In the genomic region with DNA sequence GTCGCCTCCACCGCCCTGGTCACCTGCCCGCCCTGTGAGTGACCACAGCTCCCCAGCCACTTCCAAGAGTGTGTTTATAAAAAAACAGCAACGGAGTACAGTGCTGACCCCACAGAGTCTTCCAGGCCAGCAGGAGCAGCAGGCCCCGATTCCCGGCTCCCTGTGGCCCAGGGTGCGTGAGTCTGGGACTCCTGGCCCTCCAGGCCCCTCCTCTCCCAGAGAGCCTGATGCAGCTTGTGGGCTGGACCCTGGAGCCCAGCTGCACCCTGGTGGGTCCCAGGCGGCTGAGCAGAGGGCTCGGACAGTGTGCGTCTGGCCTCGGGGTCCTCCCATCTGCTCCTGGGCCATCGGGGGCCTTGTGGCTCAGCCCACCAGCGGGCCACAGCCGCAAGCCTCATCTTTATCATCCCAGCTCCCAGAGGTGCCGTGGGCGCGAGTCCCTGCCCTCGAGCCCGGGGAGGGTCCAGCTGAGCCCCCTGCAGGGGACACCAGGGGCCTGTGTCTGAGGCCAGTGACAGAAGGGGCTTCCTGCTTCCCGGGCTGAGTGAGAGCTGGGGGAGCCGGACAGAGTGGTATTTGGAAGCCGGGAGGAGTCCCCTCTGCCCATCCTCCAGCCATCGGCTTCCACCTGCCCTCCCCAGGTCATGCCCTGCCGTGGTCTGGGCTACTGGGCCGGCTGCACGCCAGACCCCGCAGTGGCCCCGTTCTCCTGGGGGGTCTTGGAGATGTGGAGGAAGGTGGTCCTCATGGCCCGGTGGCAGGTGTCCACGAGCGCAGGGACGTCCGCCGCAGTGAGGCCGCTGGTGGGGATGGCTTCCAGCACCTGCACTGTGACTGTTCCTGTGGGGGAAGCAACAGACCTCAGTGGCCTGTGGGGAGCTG, we compare ENCODE assay signal across 21 cellular contexts. TPM values are rescaled to one million over a fixed set of nuclear protein-coding genes. Genes with fewer than 3 reads are reported as not detected.
DNase-seq lines count a peak whose midpoint lies in the region; ATAC-seq and TF ChIP-seq lines count a peak whose summit lies in the region.
"Had no signal": no experiment of that assay in that cellular context is flagged by ENCODE, and none has a peak within 500 bp of the region (broad histone marks: within the 10 kb centered on the region; RNA-seq: fewer than 3 reads in every experiment).

No MANE protein-coding gene starts in this region.

- H3K36me3 ChIP-seq in heart left ventricle: peaks cover 0 to 79% (median 53%) of the 10 kb centered on the region in 9 donors
- peaks cover 57% of the 10 kb centered on the region for H3K36me3 ChIP-seq in left ventricle myocardium inferior
- H3K36me3 ChIP-seq in upper lobe of right lung: peaks cover 23% of the 10 kb centered on the region
- H3K36me3 ChIP-seq: SJCRH30 had no signal

- 58 to 70% (median 64%) methylated on average over 25 to 35 of the region's 35 CpGs for WGBS in heart left ventricle, 4 donors

- TF ChIP-seq CTCF in heart left ventricle (IDR thresholded peaks at IDR 0.05) (no peak), left ventricle myocardium inferior (IDR thresholded peaks at IDR 0.05; ENCODE audit: borderline replicate concordance) (no peak), upper lobe of right lung (IDR thresholded peaks at IDR 0.05) (no peak)

- H3K4me1 ChIP-seq in heart left ventricle (peaks cover 0 to 34% (median 2%) of the 10 kb centered on the region in 12 donors), left ventricle myocardium inferior (peaks cover 39% of the 10 kb centered on the region), upper lobe of right lung (peaks cover 11% of the 10 kb centered on the region)

- H3K27ac ChIP-seq in heart left ventricle (peak overlapping the region in 10 of 12 donors; percentile 15 to 89 (median 48)), left ventricle myocardium inferior (replicated peaks) (peak overlapping the region; percentile 87), upper lobe of right lung (peak overlapping the region; percentile 36)
- H3K27ac ChIP-seq: SJCRH30 had no signal

- H3K4me3 ChIP-seq in heart left ventricle (peak overlapping the region in 3 of 12 donors; percentile 9 to 15 (median 12)), left ventricle myocardium inferior (peak overlapping the region; percentile 81), upper lobe of right lung (no peak overlapping the region)
- H3K4me3 ChIP-seq: MG63, SJCRH30 had no signal

- intact Hi-C loops in heart left ventricle (cut with DNase I) (no loop called here), Right ventricle myocardium inferior (cut with DNase I) (loop anchor here (5.0 kb wide), 1 partner anchor 44 kb away; no protein-coding TSS in a partner anchor), left ventricle myocardium inferior (cut with micrococcal nuclease) (no loop called here), upper lobe of right lung (cut with DNase I) (no loop called here)

- DNase-seq in heart left ventricle (no peak), Right ventricle myocardium inferior (ENCODE audit: missing footprints) (no peak), left ventricle myocardium inferior (no peak), upper lobe of right lung (no peak)
- DNase-seq: activated CD4-positive, alpha-beta T cell treated with anti-CD3 and anti-CD28 coated beads, Interleukin-2, amount 50 U/mL, for 48 hours; activated naive CD4-positive, alpha-beta T cell; activated T-cell treated with anti-CD3 and anti-CD28 coated beads for 4 hours; amniotic stem cell; DMS 273 treated with DMSO at 0.1 percent for 48 hours; dorsolateral prefrontal cortex; erythroblast; foreskin melanocyte; left cardiac atrium; MG63; NCI-H1436 treated with DMSO at 0.1 percent for 48 hours; NCI-H2171 treated with DMSO at 0.1 percent for 48 hours; NCI-H526 treated with DMSO at 0.1 percent for 48 hours; SJCRH30; stimulated activated CD8-positive, alpha-beta memory T cell treated with anti-CD3 and anti-CD28 coated beads, Interleukin-4, amount 100 ng/mL, for 48 hours had no signal

- TF ChIP-seq POLR2A in heart left ventricle (IDR thresholded peaks at IDR 0.05): no peak

- no peaks in the 10 kb centered on the region for H3K9me3 ChIP-seq in heart left ventricle
- H3K9me3 ChIP-seq in left ventricle myocardium inferior (replicated peaks): no peaks in the 10 kb centered on the region
- H3K9me3 ChIP-seq in upper lobe of right lung: no peaks in the 10 kb centered on the region
- H3K9me3 ChIP-seq: MG63, SJCRH30 had no signal

- peak in 3 of 4 donors; percentile 0 to 1 (median 0) for ATAC-seq in heart left ventricle
- ATAC-seq in Right ventricle myocardium inferior: no peak
- no peak for ATAC-seq in upper lobe of right lung
- ATAC-seq in HG03439 (IDR thresholded peaks at IDR 0.05; ENCODE audit: unreplicated experiment): no peak
- ATAC-seq in HG03521 (IDR thresholded peaks at IDR 0.05; ENCODE audit: unreplicated experiment): no peak

- H3K27me3 ChIP-seq in heart left ventricle (no peaks in the 10 kb centered on the region), left ventricle myocardium inferior (ENCODE audit: low read depth) (no peaks in the 10 kb centered on the region), upper lobe of right lung (no peaks in the 10 kb centered on the region)
- H3K27me3 ChIP-seq: MG63 had no signal

RNA-seq across cellular contexts. Expression of gene EGFL7, which starts 10.6 kb away (rescaled TPM):
- 100 to 1,000 TPM in 2 of 9 donors, 10 to 100 TPM in 7; 56.4 to 142 (median 94.0) TPM for total RNA-seq in heart left ventricle
- polyA plus RNA-seq in heart left ventricle: 100 to 1,000 TPM; 103 to 137 TPM
- total RNA-seq in Right ventricle myocardium inferior: 72.0 TPM
- total RNA-seq in left ventricle myocardium inferior: 81.5 TPM
- total RNA-seq in upper lobe of right lung: 302 TPM

RNA-seq across cellular contexts. Expression of gene AGPAT2, which starts 13.9 kb away (rescaled TPM):
- total RNA-seq in heart left ventricle (10 to 100 TPM; 52.4 to 90.7 (median 62.5) TPM), Right ventricle myocardium inferior (57.9 TPM), left ventricle myocardium inferior (48.8 TPM), upper lobe of right lung (117 TPM)
- 100 to 1,000 TPM in 1 of 2 donors, 10 to 100 TPM in 1; 88.8 to 122 TPM for polyA plus RNA-seq in heart left ventricle

RNA-seq across cellular contexts. Expression of gene DIPK1B, which starts 39.0 kb away (rescaled TPM):
- total RNA-seq in heart left ventricle (10 to 100 TPM; 14.4 to 46.3 (median 19.8) TPM), Right ventricle myocardium inferior (16.4 TPM), left ventricle myocardium inferior (21.4 TPM), upper lobe of right lung (17.7 TPM)
- polyA plus RNA-seq in heart left ventricle: 10 to 100 TPM; 18.1 to 24.4 TPM

Comparison
In these comparisons a context has a peak if more than half of its experiments do, and no peak if none do; other contexts are left out.
1. ATAC-seq: peak in heart left ventricle (3 of 4); none in Right ventricle myocardium inferior (single experiment), upper lobe of right lung (single experiment), HG03439 (single experiment) and HG03521 (single experiment).
2. H3K27ac ChIP-seq: peak in every context shown above with its lines; median percentile 87 in left ventricle myocardium inferior; 48 in heart left ventricle; 36 in upper lobe of right lung.